Comparison of ENCODE assay signal across 11 cellular contexts in genomic region chr2:174643356-174643755, GRCh38.
"Had no signal": no experiment of that assay in that cellular context is flagged by ENCODE, and none has a peak within 500 bp of the region (broad histone marks: within the 10 kb centered on the region; RNA-seq: fewer than 3 reads in every experiment).

No MANE protein-coding gene starts in this region.

- H3K27ac ChIP-seq: GM23248 had no signal

- H3K4me1 ChIP-seq: HAP-1 had no signal

- H2AFZ ChIP-seq: GM23248, GM23338 had no signal

- ATAC-seq: GM23338, HCT116 had no signal

- H3K9me3 ChIP-seq: HAP-1 had no signal

- H3K4me2 ChIP-seq: GM23338 had no signal

- FAIRE-seq: H1, H54 had no signal

- DNase-seq: GM23248, GOT3, H7, H9, HCEC 1CT, HFFc6 had no signal

- H3K4me3 ChIP-seq: GM23248, GM23338, HAP-1 had no signal

- H3K9ac ChIP-seq: GM23248 had no signal

- H3K36me3 ChIP-seq: HAP-1 had no signal
